Comparison of ENCODE assay signal across 9 cellular contexts in the genomic region with DNA sequence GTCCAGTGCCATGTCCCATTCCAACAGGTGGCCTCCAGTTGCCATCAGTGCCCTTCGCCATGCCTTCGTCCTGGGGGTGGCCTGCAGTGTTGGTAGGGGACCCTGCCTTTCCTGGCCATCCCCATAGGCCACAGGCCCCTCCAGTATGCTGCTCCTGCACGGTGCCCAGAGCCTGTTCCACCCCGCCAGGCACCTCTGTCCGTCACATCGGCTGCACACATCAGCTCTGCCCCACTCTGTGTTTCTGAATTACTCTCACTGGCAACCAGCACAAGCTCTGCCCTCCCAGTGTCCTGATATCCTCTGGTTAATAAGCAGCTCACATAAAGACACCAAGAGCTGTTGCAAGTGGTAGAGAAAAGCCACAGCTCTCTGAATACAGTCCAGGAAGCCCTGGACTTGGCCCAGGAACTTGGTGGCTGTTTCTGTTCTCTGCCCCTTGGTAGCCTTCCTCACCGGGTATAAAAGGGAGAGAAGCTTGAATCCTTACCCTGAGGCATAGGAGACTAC. TPM values are rescaled to one million over a fixed set of nuclear protein-coding genes. Genes with fewer than 3 reads are reported as not detected.
DNase-seq lines count a peak whose midpoint lies in the region; ATAC-seq and TF ChIP-seq lines count a peak whose summit lies in the region.
"Had no signal": no experiment of that assay in that cellular context is flagged by ENCODE, and none has a peak within 500 bp of the region (broad histone marks: within the 10 kb centered on the region; RNA-seq: fewer than 3 reads in every experiment).

No MANE protein-coding gene starts in this region.

- no peak overlapping the region for H3K4me3 ChIP-seq in left lung
- H3K4me3 ChIP-seq in stomach smooth muscle (ENCODE audit: low read length in 2 of 2): no peak overlapping the region

- H3K36me3 ChIP-seq in left lung (no peaks in the 10 kb centered on the region), stomach smooth muscle (ENCODE audit: control insufficient read depth in 2 of 2, insufficient read depth in 2 of 2, low read length in 2 of 2) (peaks cover 0 to 3% of the 10 kb centered on the region in 2 donors)

- no peak for TF ChIP-seq CTCF in left lung (IDR thresholded peaks at IDR 0.05)

- H3K4me1 ChIP-seq in left lung (peaks cover 9 to 35% of the 10 kb centered on the region in 2 donors), stomach smooth muscle (ENCODE audit: control insufficient read depth, insufficient read depth, low read length) (peaks cover 40% of the 10 kb centered on the region)

- ATAC-seq in HG03571 (IDR thresholded peaks at IDR 0.05; ENCODE audit: unreplicated experiment) (peak; percentile 48), left lung (peak; percentile 51), HG02884 (IDR thresholded peaks at IDR 0.05; ENCODE audit: unreplicated experiment) (no peak)

- H3K27ac ChIP-seq in left lung (peak overlapping the region in 1 of 2 donors; percentile 39), stomach smooth muscle (ENCODE audit: low read length) (peak overlapping the region; percentile 53)

- H3K27me3 ChIP-seq in left lung (no peaks in the 10 kb centered on the region), stomach smooth muscle (ENCODE audit: control insufficient read depth in 1 of 2, insufficient read depth in 2 of 2, low read length in 2 of 2) (no peaks in the 10 kb centered on the region)

- H3K9me3 ChIP-seq in left lung: no peaks in the 10 kb centered on the region
- H3K9me3 ChIP-seq in stomach smooth muscle (ENCODE audit: control insufficient read depth in 2 of 2, low read length in 2 of 2): peaks cover 0 to 5% of the 10 kb centered on the region in 2 donors

- intact Hi-C loops in left lung (cut with DNase I): no loop called here

- DNase-seq in cerebellum (ENCODE audit: low spot score) (peak; percentile 29), left lung (no peak), amniotic stem cell (lab: John Stamatoyannopoulos, UW) (no peak), NOMO-1 treated with dmso at 0.1 percent for 144 hours (lab: John Stamatoyannopoulos, UW; ENCODE audit: unreplicated experiment) (no peak), SIG-M5 (lab: John Stamatoyannopoulos, UW) (no peak)
- DNase-seq: activated CD4-positive, alpha-beta T cell treated with anti-CD3 and anti-CD28 coated beads for 1 hour had no signal

- H3K9ac ChIP-seq in stomach smooth muscle (ENCODE audit: low read length in 2 of 2): peak overlapping the region in 1 of 2 donors; percentile 21

RNA-seq across cellular contexts. Expression of a gene that starts 31.3 kb away (rescaled TPM):
- total RNA-seq in cerebellum: 156 TPM
- 100 to 1,000 TPM; 204 to 258 TPM for total RNA-seq in left lung
